Comparison of ENCODE assay signal across 31 cellular contexts in the genomic region with DNA sequence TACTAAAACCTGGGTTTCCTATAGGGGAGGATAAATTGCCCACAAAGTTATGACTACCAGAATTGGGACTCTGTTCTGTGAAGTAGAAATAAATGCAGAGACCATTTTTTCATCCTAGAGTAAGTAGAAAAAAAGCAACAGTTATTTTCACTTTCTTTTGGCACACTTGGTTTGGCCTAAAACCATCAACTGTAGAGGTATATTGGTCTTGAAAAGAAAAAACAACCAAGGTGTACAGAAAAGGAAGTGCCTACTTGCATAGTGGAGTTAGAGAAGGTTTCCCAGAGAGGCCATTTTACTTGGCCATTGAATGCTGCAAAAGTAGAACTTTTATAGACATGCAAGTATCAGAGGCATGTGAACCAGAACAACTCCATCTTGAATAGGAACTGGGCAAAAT.
DNase-seq lines count a peak whose midpoint lies in the region; ATAC-seq and TF ChIP-seq lines count a peak whose summit lies in the region.
"Had no signal": no experiment of that assay in that cellular context is flagged by ENCODE, and none has a peak within 500 bp of the region (broad histone marks: within the 10 kb centered on the region; RNA-seq: fewer than 3 reads in every experiment).

No MANE protein-coding gene starts in this region.

- H3K4me3 Mint-ChIP-seq in memory B cell (no peak overlapping the region), GM23338 (no peak overlapping the region)
- H3K4me3 Mint-ChIP-seq: activated CD4-positive, alpha-beta memory T cell treated with anti-CD3 and anti-CD28 coated beads for 36 hours; activated naive CD4-positive, alpha-beta T cell treated with anti-CD3 and anti-CD28 coated beads for 36 hours; activated T-helper 1 cell treated with anti-CD3 and anti-CD28 coated beads, Interleukin-12 subunit alpha, Interleukin-12 subunit beta, Interleukin-2, Interleukin-4 antibody, amounts not matched to agents 30 ng/mL and 10 ng/mL and 1 ng/mL, durations not matched to agents 14 hours and 24 hours and 36 hours; central memory CD8-positive, alpha-beta T cell; endodermal cell; H9; type B pancreatic cell had no signal

- no peak overlapping the region for H2AFZ ChIP-seq in GM23338
- H2AFZ ChIP-seq: PC-9 had no signal

- no peaks in the 10 kb centered on the region for H3F3A ChIP-seq in GM23338 (replicated peaks; ENCODE audit: low read depth)

- ATAC-seq in GM18517 (IDR thresholded peaks at IDR 0.05; ENCODE audit: unreplicated experiment), result peak; percentile 41
- peak; percentile 46 for ATAC-seq in GM21528 (IDR thresholded peaks at IDR 0.05; ENCODE audit: low FRiP score, unreplicated experiment)
- peak; percentile 35 for ATAC-seq in HG03159 (IDR thresholded peaks at IDR 0.05; ENCODE audit: unreplicated experiment)
- no peak for ATAC-seq in memory B cell (ENCODE audit: low read depth)
- no peak for ATAC-seq in GM23338
- ATAC-seq: SK-N-SH treated with all-trans-retinoic acid at 6 μM for 48 hours had no signal

- peaks cover 3% of the 10 kb centered on the region for H3K9me3 Mint-ChIP-seq in memory B cell
- no peaks in the 10 kb centered on the region for H3K9me3 Mint-ChIP-seq in GM23338
- H3K9me3 Mint-ChIP-seq: activated CD4-positive, alpha-beta memory T cell treated with anti-CD3 and anti-CD28 coated beads for 36 hours; activated naive CD4-positive, alpha-beta T cell treated with anti-CD3 and anti-CD28 coated beads for 36 hours; activated T-helper 1 cell treated with anti-CD3 and anti-CD28 coated beads, Interleukin-12 subunit alpha, Interleukin-12 subunit beta, Interleukin-2, Interleukin-4 antibody, amounts not matched to agents 30 ng/mL and 10 ng/mL and 1 ng/mL, durations not matched to agents 14 hours and 24 hours and 36 hours; endodermal cell; H9; type B pancreatic cell had no signal

- H3K27ac Mint-ChIP-seq in memory B cell, result peak overlapping the region; percentile 70
- no peak overlapping the region for H3K27ac Mint-ChIP-seq in GM23338
- H3K27ac Mint-ChIP-seq: activated CD4-positive, alpha-beta memory T cell treated with anti-CD3 and anti-CD28 coated beads for 36 hours; activated naive CD4-positive, alpha-beta T cell treated with anti-CD3 and anti-CD28 coated beads for 36 hours; activated T-helper 1 cell treated with anti-CD3 and anti-CD28 coated beads, Interleukin-12 subunit alpha, Interleukin-12 subunit beta, Interleukin-2, Interleukin-4 antibody, amounts not matched to agents 30 ng/mL and 10 ng/mL and 1 ng/mL, durations not matched to agents 14 hours and 24 hours and 36 hours; endodermal cell; H9; type B pancreatic cell had no signal

- H3K4me1 Mint-ChIP-seq in memory B cell, result peaks cover 12% of the 10 kb centered on the region
- peaks cover 5% of the 10 kb centered on the region for H3K4me1 Mint-ChIP-seq in GM23338
- H3K4me1 Mint-ChIP-seq: central memory CD8-positive, alpha-beta T cell; endodermal cell had no signal

- no peak for TF ChIP-seq CTCF in GM23338 (conservative IDR thresholded peaks at IDR 0.05; ENCODE audit: low read depth in 2 of 2)

- H4K20me1 ChIP-seq in GM23338 (replicated peaks; ENCODE audit: insufficient read depth), result no peaks in the 10 kb centered on the region

- H3K27ac ChIP-seq in GM23338 (ENCODE audit: low read depth), result no peak overlapping the region
- H3K27ac ChIP-seq: adrenal gland, left lung, PC-9 had no signal

- no peak overlapping the region for H3K4me2 ChIP-seq in GM23338
- H3K4me2 ChIP-seq: PC-9 had no signal

- no peaks in the 10 kb centered on the region for H3K27me3 ChIP-seq in GM23338 (ENCODE audit: insufficient read depth)
- H3K27me3 ChIP-seq: adrenal gland, BE2C, left lung, MG63 had no signal

- no peaks in the 10 kb centered on the region for H3K79me2 ChIP-seq in GM23338 (replicated peaks; ENCODE audit: insufficient read depth)

- no peaks in the 10 kb centered on the region for H3K4me1 ChIP-seq in GM23338 (ENCODE audit: insufficient read depth)
- H3K4me1 ChIP-seq: adrenal gland, BE2C had no signal

- H3K9me2 ChIP-seq in GM23338 (ENCODE audit: insufficient read depth), result peaks cover 4% of the 10 kb centered on the region; the same call in 1 of the 2 replicates

- peaks cover 10% of the 10 kb centered on the region for H3K36me3 Mint-ChIP-seq in memory B cell
- no peaks in the 10 kb centered on the region for H3K36me3 Mint-ChIP-seq in GM23338 (ENCODE audit: low read depth)
- H3K36me3 Mint-ChIP-seq: activated CD4-positive, alpha-beta memory T cell treated with anti-CD3 and anti-CD28 coated beads for 36 hours; type B pancreatic cell had no signal

- DNase-seq in memory B cell (ENCODE audit: low spot score in 2 of 2) (no peak), retina (no peak), NCI-H146 (lab: John Stamatoyannopoulos, UW) (no peak), GM23338 (ENCODE audit: low spot score) (no peak), NCI-H2029 (lab: John Stamatoyannopoulos, UW) (no peak)
- DNase-seq: ACHN; activated CD4-positive, alpha-beta memory T cell treated with anti-CD3 and anti-CD28 coated beads for 36 hours; activated CD4-positive, alpha-beta T cell treated with anti-CD3 and anti-CD28 coated beads for 1 hour; activated naive CD4-positive, alpha-beta T cell treated with anti-CD3 and anti-CD28 coated beads for 36 hours; adrenal gland; BE2C; endodermal cell; H9; KG1; left lung; mesenchymal stem cell; MG63; NCI-H2081; NCI-H2227 treated with DMSO at 0.1 percent for 48 hours; NCI-H526; PC-9; Right ventricle myocardium superior; stimulated activated naive CD4-positive, alpha-beta T cell; T-helper 2 cell had no signal

- no peak overlapping the region for H3K4me3 ChIP-seq in GM23338
- H3K4me3 ChIP-seq: adrenal gland, left lung, MG63, PC-9 had no signal

- H3K27me3 Mint-ChIP-seq in memory B cell (no peaks in the 10 kb centered on the region), GM23338 (ENCODE audit: insufficient read depth, low read depth, poor library complexity) (peaks cover 2% of the 10 kb centered on the region)
- H3K27me3 Mint-ChIP-seq: type B pancreatic cell had no signal

- H3K36me3 ChIP-seq in GM23338 (ENCODE audit: insufficient read depth), result no peaks in the 10 kb centered on the region
- H3K36me3 ChIP-seq: adrenal gland, BE2C, left lung, MG63 had no signal

TF ChIP-seq in GM23338, 12 proteins besides CTCF, POLR2A, EP300 and RAD21 (continues in another document):
- TF ChIP-seq ZNF114 (CRISPR knock-in tag; IDR thresholded peaks at IDR 0.05) (no peak), ZNF331 (CRISPR knock-in tag; IDR thresholded peaks at IDR 0.05; ENCODE audit: low read depth) (no peak)
- TF ChIP-seq, protein P1, sequence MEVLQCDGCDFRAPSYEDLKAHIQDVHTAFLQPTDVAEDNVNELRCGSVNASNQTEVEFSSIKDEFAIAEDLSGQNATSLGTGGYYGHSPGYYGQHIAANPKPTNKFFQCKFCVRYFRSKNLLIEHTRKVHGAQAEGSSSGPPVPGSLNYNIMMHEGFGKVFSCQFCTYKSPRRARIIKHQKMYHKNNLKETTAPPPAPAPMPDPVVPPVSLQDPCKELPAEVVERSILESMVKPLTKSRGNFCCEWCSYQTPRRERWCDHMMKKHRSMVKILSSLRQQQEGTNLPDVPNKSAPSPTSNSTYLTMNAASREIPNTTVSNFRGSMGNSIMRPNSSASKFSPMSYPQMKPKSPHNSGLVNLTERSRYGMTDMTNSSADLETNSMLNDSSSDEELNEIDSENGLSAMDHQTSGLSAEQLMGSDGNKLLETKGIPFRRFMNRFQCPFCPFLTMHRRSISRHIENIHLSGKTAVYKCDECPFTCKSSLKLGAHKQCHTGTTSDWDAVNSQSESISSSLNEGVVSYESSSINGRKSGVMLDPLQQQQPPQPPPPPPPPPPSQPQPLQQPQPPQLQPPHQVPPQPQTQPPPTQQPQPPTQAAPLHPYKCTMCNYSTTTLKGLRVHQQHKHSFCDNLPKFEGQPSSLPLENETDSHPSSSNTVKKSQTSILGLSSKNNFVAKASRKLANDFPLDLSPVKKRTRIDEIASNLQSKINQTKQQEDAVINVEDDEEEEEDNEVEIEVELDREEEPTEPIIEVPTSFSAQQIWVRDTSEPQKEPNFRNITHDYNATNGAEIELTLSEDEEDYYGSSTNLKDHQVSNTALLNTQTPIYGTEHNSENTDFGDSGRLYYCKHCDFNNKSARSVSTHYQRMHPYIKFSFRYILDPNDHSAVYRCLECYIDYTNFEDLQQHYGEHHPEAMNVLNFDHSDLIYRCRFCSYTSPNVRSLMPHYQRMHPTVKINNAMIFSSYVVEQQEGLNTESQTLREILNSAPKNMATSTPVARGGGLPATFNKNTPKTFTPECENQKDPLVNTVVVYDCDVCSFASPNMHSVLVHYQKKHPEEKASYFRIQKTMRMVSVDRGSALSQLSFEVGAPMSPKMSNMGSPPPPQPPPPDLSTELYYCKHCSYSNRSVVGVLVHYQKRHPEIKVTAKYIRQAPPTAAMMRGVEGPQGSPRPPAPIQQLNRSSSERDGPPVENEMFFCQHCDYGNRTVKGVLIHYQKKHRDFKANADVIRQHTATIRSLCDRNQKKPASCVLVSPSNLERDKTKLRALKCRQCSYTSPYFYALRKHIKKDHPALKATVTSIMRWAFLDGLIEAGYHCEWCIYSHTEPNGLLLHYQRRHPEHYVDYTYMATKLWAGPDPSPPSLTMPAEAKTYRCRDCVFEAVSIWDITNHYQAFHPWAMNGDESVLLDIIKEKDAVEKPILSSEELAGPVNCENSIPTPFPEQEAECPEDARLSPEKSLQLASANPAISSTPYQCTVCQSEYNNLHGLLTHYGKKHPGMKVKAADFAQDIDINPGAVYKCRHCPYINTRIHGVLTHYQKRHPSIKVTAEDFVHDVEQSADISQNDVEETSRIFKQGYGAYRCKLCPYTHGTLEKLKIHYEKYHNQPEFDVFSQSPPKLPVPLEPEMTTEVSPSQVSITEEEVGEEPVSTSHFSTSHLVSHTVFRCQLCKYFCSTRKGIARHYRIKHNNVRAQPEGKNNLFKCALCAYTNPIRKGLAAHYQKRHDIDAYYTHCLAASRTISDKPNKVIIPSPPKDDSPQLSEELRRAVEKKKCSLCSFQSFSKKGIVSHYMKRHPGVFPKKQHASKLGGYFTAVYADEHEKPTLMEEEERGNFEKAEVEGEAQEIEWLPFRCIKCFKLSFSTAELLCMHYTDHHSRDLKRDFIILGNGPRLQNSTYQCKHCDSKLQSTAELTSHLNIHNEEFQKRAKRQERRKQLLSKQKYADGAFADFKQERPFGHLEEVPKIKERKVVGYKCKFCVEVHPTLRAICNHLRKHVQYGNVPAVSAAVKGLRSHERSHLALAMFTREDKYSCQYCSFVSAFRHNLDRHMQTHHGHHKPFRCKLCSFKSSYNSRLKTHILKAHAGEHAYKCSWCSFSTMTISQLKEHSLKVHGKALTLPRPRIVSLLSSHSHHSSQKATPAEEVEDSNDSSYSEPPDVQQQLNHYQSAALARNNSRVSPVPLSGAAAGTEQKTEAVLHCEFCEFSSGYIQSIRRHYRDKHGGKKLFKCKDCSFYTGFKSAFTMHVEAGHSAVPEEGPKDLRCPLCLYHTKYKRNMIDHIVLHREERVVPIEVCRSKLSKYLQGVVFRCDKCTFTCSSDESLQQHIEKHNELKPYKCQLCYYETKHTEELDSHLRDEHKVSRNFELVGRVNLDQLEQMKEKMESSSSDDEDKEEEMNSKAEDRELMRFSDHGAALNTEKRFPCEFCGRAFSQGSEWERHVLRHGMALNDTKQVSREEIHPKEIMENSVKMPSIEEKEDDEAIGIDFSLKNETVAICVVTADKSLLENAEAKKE (CRISPR knock-in tag; IDR thresholded peaks at IDR 0.05), result no peak

Comparison
In these comparisons a context has a peak if more than half of its experiments do, and no peak if none do; other contexts are left out.
1. ATAC-seq: peak in GM18517 (single experiment), GM21528 (single experiment) and HG03159 (single experiment); none in memory B cell (single experiment) and GM23338 (single experiment).